ENCODE assay signal across 25 cellular contexts in the genomic region with DNA sequence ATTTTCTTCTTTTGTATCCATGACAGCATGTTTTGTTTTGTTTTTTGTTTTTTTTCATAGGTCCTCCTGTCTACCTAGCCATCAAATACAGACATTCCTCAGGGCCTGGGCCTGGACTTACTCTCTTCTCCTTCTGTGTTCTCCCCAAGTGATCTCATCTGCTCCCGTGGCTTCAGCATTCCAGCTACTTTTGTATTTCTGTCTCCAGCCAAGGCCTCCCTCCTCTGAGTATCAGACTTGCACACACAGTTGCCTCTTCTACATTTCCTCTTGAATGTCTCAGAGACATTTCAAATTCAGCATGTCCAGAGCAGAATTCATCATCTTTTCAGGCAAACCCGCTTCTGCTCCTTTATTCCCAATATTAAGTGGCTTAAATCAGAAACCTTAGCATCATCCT.
DNase-seq lines count a peak whose midpoint lies in the region; ATAC-seq, FAIRE-seq and TF ChIP-seq lines count a peak whose summit lies in the region.
"Had no signal": no experiment of that assay in that cellular context is flagged by ENCODE, and none has a peak within 500 bp of the region (broad histone marks: within the 10 kb centered on the region; RNA-seq: fewer than 3 reads in every experiment).

No MANE protein-coding gene starts in this region.

- peaks cover 14% of the 10 kb centered on the region for H3K36me3 Mint-ChIP-seq in stimulated activated effector memory CD8-positive, alpha-beta T cell treated with anti-CD3 and anti-CD28 coated beads, Interleukin-12 subunit alpha, Interleukin-12 subunit beta, amount 100 ng/mL, for 72 hours

- H3K27ac ChIP-seq in HL-60 (replicated peaks) (peak overlapping the region; percentile 92), kidney (ENCODE audit: low read depth in 2 of 2, low read length in 2 of 2) (no peak overlapping the region)
- H3K27ac ChIP-seq: esophagus squamous epithelium, prostate gland, thyroid gland had no signal

- H3K4me1 Mint-ChIP-seq in stimulated activated effector memory CD8-positive, alpha-beta T cell treated with anti-CD3 and anti-CD28 coated beads, Interleukin-12 subunit alpha, Interleukin-12 subunit beta, amount 100 ng/mL, for 72 hours = peaks cover 19% of the 10 kb centered on the region
- H3K4me1 Mint-ChIP-seq: activated naive CD4-positive, alpha-beta T cell treated with anti-CD3 and anti-CD28 coated beads, Interleukin-2, amount 50 U/mL, for 24 hours; mesothelial cell of epicardium; nephron progenitor cell had no signal

- H3K9me3 Mint-ChIP-seq in stimulated activated effector memory CD8-positive, alpha-beta T cell treated with anti-CD3 and anti-CD28 coated beads, Interleukin-12 subunit alpha, Interleukin-12 subunit beta, amount 100 ng/mL, for 72 hours = no peaks in the 10 kb centered on the region
- H3K9me3 Mint-ChIP-seq: activated naive CD4-positive, alpha-beta T cell treated with anti-CD3 and anti-CD28 coated beads, Interleukin-2, amount 50 U/mL, for 24 hours; activated T-cell treated with anti-CD3 and anti-CD28 coated beads, Interleukin-2, amount 50 U/mL, for 72 hours; effector memory CD8-positive, alpha-beta T cell; mesothelial cell of epicardium; nephron progenitor cell had no signal

- TF ChIP-seq CTCF in HL-60 (IDR thresholded peaks at IDR 0.05; ENCODE audit: insufficient read depth, low read length) = no peak
- TF ChIP-seq CTCF in kidney (IDR thresholded peaks at IDR 0.05; ENCODE audit: borderline replicate concordance, extremely low read depth, insufficient read depth) = no peak

- H3K27ac Mint-ChIP-seq in stimulated activated effector memory CD8-positive, alpha-beta T cell treated with anti-CD3 and anti-CD28 coated beads, Interleukin-12 subunit alpha, Interleukin-12 subunit beta, amount 100 ng/mL, for 72 hours = peak overlapping the region; percentile 29
- H3K27ac Mint-ChIP-seq: activated naive CD4-positive, alpha-beta T cell treated with anti-CD3 and anti-CD28 coated beads, Interleukin-2, amount 50 U/mL, for 24 hours; mesothelial cell of epicardium; nephron progenitor cell had no signal

- H3K4me1 ChIP-seq in kidney (ENCODE audit: control insufficient read depth in 1 of 2, insufficient read depth in 1 of 2, low read depth in 1 of 2, low read length in 2 of 2) = no peaks in the 10 kb centered on the region
- H3K4me1 ChIP-seq: esophagus squamous epithelium, prostate gland, thyroid gland had no signal

- ATAC-seq in stimulated activated effector memory CD8-positive, alpha-beta T cell treated with anti-CD3 and anti-CD28 coated beads, Interleukin-12 subunit alpha, Interleukin-12 subunit beta, amount 100 ng/mL, for 72 hours = no peak
- ATAC-seq: effector memory CD8-positive, alpha-beta T cell; left lobe of liver; Right ventricle myocardium inferior had no signal

- no peaks in the 10 kb centered on the region for H3K9me3 ChIP-seq in kidney (ENCODE audit: control insufficient read depth in 1 of 2, low read length in 2 of 2)
- H3K9me3 ChIP-seq: esophagus squamous epithelium, prostate gland, thyroid gland had no signal

- FAIRE-seq in kidney (lab: Jason Lieb, UNC) = no peak

- DNase-seq in HL-60 (ENCODE audit: low read depth in 1 of 2, low spot score in 1 of 2) = no peak
- DNase-seq in astrocyte of the hippocampus (ENCODE audit: low read depth, low spot score) = peak; percentile 72
- peak; percentile 56 for DNase-seq in islet precursor cell
- DNase-seq in stimulated activated effector memory CD8-positive, alpha-beta T cell treated with anti-CD3 and anti-CD28 coated beads, Interleukin-12 subunit alpha, Interleukin-12 subunit beta, amount 100 ng/mL, for 72 hours (ENCODE audit: low spot score in 2 of 2) = no peak
- DNase-seq in NCI-H1417 (lab: John Stamatoyannopoulos, UW) = no peak
- no peak for DNase-seq in NOMO-1 treated with DMSO at 0.1 percent for 48 hours (lab: John Stamatoyannopoulos, UW; ENCODE audit: unreplicated experiment)
- no peak for DNase-seq in kidney
- DNase-seq: activated T-cell treated with anti-CD3 and anti-CD28 coated beads, Interleukin-2, amount 50 U/mL, for 72 hours; DMS53; effector memory CD8-positive, alpha-beta T cell; esophagus squamous epithelium; GDM1; NCI-H1105; NCI-H2081 treated with DMSO at 0.1 percent for 48 hours; NCI-H82; nephron progenitor cell; OCI-M1; stimulated activated CD4-positive, alpha-beta T cell treated with anti-CD3 and anti-CD28 coated beads, Interleukin-2, amount 100 ng/mL, for 24 hours; stimulated activated naive CD4-positive, alpha-beta T cell treated with Interleukin-2 at 50 U/mL for 16 hours; thyroid gland had no signal

- no peaks in the 10 kb centered on the region for H3K27me3 ChIP-seq in HL-60 (ENCODE audit: insufficient read depth, poor library complexity, severe bottlenecking)
- H3K27me3 ChIP-seq: esophagus squamous epithelium, thyroid gland had no signal

- no peak overlapping the region for H3K9ac ChIP-seq in kidney (ENCODE audit: low read length in 2 of 2)

- H3K4me3 ChIP-seq in HL-60 (replicated peaks; ENCODE audit: insufficient read depth, low read length) (no peak overlapping the region), kidney (ENCODE audit: low read length in 2 of 2) (no peak overlapping the region)
- H3K4me3 ChIP-seq: esophagus squamous epithelium, prostate gland, thyroid gland had no signal

- H3K36me3 ChIP-seq in kidney (ENCODE audit: control insufficient read depth in 1 of 2, insufficient read depth in 2 of 2, low read length in 2 of 2) = peaks cover 20 to 29% of the 10 kb centered on the region in 2 donors
- H3K36me3 ChIP-seq: prostate gland had no signal

- intact Hi-C loops in kidney (cut with DNase I) = no loop called here

- no peak overlapping the region for H3K4me3 Mint-ChIP-seq in stimulated activated effector memory CD8-positive, alpha-beta T cell treated with anti-CD3 and anti-CD28 coated beads, Interleukin-12 subunit alpha, Interleukin-12 subunit beta, amount 100 ng/mL, for 72 hours
- H3K4me3 Mint-ChIP-seq: activated naive CD4-positive, alpha-beta T cell treated with anti-CD3 and anti-CD28 coated beads, Interleukin-2, amount 50 U/mL, for 24 hours; activated T-cell treated with anti-CD3 and anti-CD28 coated beads, Interleukin-2, amount 50 U/mL, for 72 hours; effector memory CD8-positive, alpha-beta T cell; mesothelial cell of epicardium; nephron progenitor cell had no signal

Comparison
In these comparisons a context has a peak if more than half of its experiments do, and no peak if none do; other contexts are left out.
1. DNase-seq: peak in astrocyte of the hippocampus (single experiment) and islet precursor cell (single experiment); none in HL-60 (0 of 2), stimulated activated effector memory CD8-positive, alpha-beta T cell treated with anti-CD3 and anti-CD28 coated beads, Interleukin-12 subunit alpha, Interleukin-12 subunit beta, amount 100 ng/mL, for 72 hours (0 of 2), NCI-H1417 (0 of 3), NOMO-1 treated with DMSO at 0.1 percent for 48 hours (single experiment) and kidney (single experiment).